ENCODE assay signal across 2 cellular contexts in genomic region chr5:151213803-151214613, GRCh38.
TF ChIP-seq lines count a peak whose summit lies in the region.

No MANE protein-coding gene starts in this region.

TF ChIP-seq in K562, 482 proteins besides CTCF, POLR2A, EP300 and RAD21 (continues in another document):
- peak; percentile 49; the same call in 1 of the 2 replicates for TF ChIP-seq PHF8 (IDR thresholded peaks at IDR 0.05; ENCODE audit: borderline replicate concordance, low read length)
- 0 out of 2 replicates have a peak, but pooled peaks have one; percentile 23 for TF ChIP-seq JUND (IDR thresholded peaks at IDR 0.05; ENCODE audit: borderline replicate concordance, low read depth, low read length)
- no peak; the same call in 2 of the 3 replicates for TF ChIP-seq JUND (tag; IDR thresholded peaks at IDR 0.05; ENCODE audit: borderline replicate concordance, low read depth, low read length)
- TF ChIP-seq SMAD3 (CRISPR knock-in tag; conservative IDR thresholded peaks at IDR 0.05), result 0 out of 2 replicates have a peak, but pooled peaks have one; percentile 45
- TF ChIP-seq HES1 (IDR thresholded peaks at IDR 0.05; ENCODE audit: low read depth), result peak; percentile 41; the same call in 1 of the 2 replicates
- TF ChIP-seq ATF3 (IDR thresholded peaks at IDR 0.05), result no peak
- TF ChIP-seq ATF3 (CRISPR knock-in tag; conservative IDR thresholded peaks at IDR 0.05), result no peak
- TF ChIP-seq HMG20A (CRISPR knock-in tag; conservative IDR thresholded peaks at IDR 0.05), result no peak
- peak; percentile 74 for TF ChIP-seq TFAP4 (CRISPR knock-in tag; IDR thresholded peaks at IDR 0.05; ENCODE audit: borderline replicate concordance)
- 0 out of 2 replicates have a peak, but pooled peaks have one; percentile 5 for TF ChIP-seq GATAD2B (IDR thresholded peaks at IDR 0.05; ENCODE audit: borderline replicate concordance)
- peak; percentile 25; the same call in 1 of the 2 replicates for TF ChIP-seq SMARCA4 (IDR thresholded peaks at IDR 0.05)
- 0 out of 4 replicates have a peak, but pooled peaks of 1 of the 2 experiments have one; percentile 18 for TF ChIP-seq TBL1XR1 (IDR thresholded peaks at IDR 0.05; ENCODE audit: low read length in 2 of 2)
- TF ChIP-seq ZBTB17 (CRISPR knock-in tag; IDR thresholded peaks at IDR 0.05), result 0 out of 2 replicates have a peak, but pooled peaks have one; percentile 56
- TF ChIP-seq SUPT5H (IDR thresholded peaks at IDR 0.05), result peak; percentile 53; the same call in 1 of the 2 replicates
- peak; percentile 54; the same call in 1 of the 2 replicates for TF ChIP-seq SMAD4 (CRISPR knock-in tag; conservative IDR thresholded peaks at IDR 0.05)
- peak; percentile 59 for TF ChIP-seq GABPA (tag; conservative IDR thresholded peaks at IDR 0.05; ENCODE audit: low read depth)
- 0 out of 4 replicates have a peak, but pooled peaks of 1 of the 2 experiments have one; percentile 57 for TF ChIP-seq ARNT (IDR thresholded peaks at IDR 0.05)
- TF ChIP-seq CBFA2T3 (IDR thresholded peaks at IDR 0.05), result peak; percentile 44
- TF ChIP-seq CREM (IDR thresholded peaks at IDR 0.05; ENCODE audit: low read depth), result 0 out of 2 replicates have a peak, but pooled peaks have one; percentile 35
- peak; percentile 58 for TF ChIP-seq TBP (optimal IDR thresholded peaks at IDR 0.05; ENCODE audit: low read depth, low read length)
- TF ChIP-seq TSHZ1 (CRISPR knock-in tag; IDR thresholded peaks at IDR 0.05), result 0 out of 2 replicates have a peak, but pooled peaks have one; percentile 46
- TF ChIP-seq FOXK2 (conservative IDR thresholded peaks at IDR 0.05 in 1 of 2, IDR thresholded peaks at IDR 0.05 in 1 of 2; ENCODE audit: low read depth in 2 of 2), result 0 out of 4 replicates have a peak, but pooled peaks of 1 of the 2 experiments have one; percentile 8
- TF ChIP-seq ZNF551 (CRISPR knock-in tag; IDR thresholded peaks at IDR 0.05), result no peak
- TF ChIP-seq CTBP1 (IDR thresholded peaks at IDR 0.05; ENCODE audit: borderline replicate concordance), result 0 out of 2 replicates have a peak, but pooled peaks have one; percentile 61
- TF ChIP-seq NEUROD1 (IDR thresholded peaks at IDR 0.05; ENCODE audit: borderline replicate concordance, low read depth, low read length, partially characterized antibody), result peak; percentile 54
- TF ChIP-seq FOXJ3 (CRISPR knock-in tag; IDR thresholded peaks at IDR 0.05), result no peak
- peak; percentile 37 for TF ChIP-seq POLR2B (IDR thresholded peaks at IDR 0.05; ENCODE audit: low read depth, partially characterized antibody)

TF ChIP-seq in liver, 16 proteins besides CTCF, POLR2A, EP300 and RAD21:
- TF ChIP-seq JUND (IDR thresholded peaks at IDR 0.05), result no peak
- TF ChIP-seq REST (IDR thresholded peaks at IDR 0.05), result no peak
- TF ChIP-seq MAX (IDR thresholded peaks at IDR 0.05), result no peak
- no peak for TF ChIP-seq GABPA (IDR thresholded peaks at IDR 0.05 in 1 of 2, conservative IDR thresholded peaks at IDR 0.05 in 1 of 2)
- TF ChIP-seq ATF3 (IDR thresholded peaks at IDR 0.05), result no peak
- peak; percentile 50 for TF ChIP-seq SP1 (IDR thresholded peaks at IDR 0.05)
- TF ChIP-seq RXRA (IDR thresholded peaks at IDR 0.05), result peak in 1 of 2 donors; percentile 16
- TF ChIP-seq FOXA1 (IDR thresholded peaks at IDR 0.05), result no peak
- TF ChIP-seq NR2F2 (IDR thresholded peaks at IDR 0.05), result peak; percentile 86
